In genomic region chr17:77116371-77116860, GRCh38 we compare ENCODE assay signal across 2 cellular contexts.
TF ChIP-seq lines count a peak whose summit lies in the region.

No MANE protein-coding gene starts in this region.

TF ChIP-seq in WTC11, 78 proteins besides CTCF, POLR2A, EP300 and RAD21:
- no peak for TF ChIP-seq NR2C2 (CRISPR knock-in tag; IDR thresholded peaks at IDR 0.05)
- TF ChIP-seq GABPB1 (CRISPR knock-in tag; IDR thresholded peaks at IDR 0.05): no peak
- peak; percentile 64 for TF ChIP-seq PRDM15 (CRISPR knock-in tag; IDR thresholded peaks at IDR 0.05)

TF ChIP-seq in endothelial cell of umbilical vein, 7 proteins besides CTCF, POLR2A, EP300 and RAD21:
- no peak for TF ChIP-seq POLR2AphosphoS5 (IDR thresholded peaks at IDR 0.05; ENCODE audit: insufficient read depth, low read depth, low read length)
- no peak for TF ChIP-seq JUN (IDR thresholded peaks at IDR 0.05; ENCODE audit: borderline replicate concordance, insufficient read depth, insufficient read length, low read depth)
- no peak for TF ChIP-seq GATA2 (IDR thresholded peaks at IDR 0.05; ENCODE audit: insufficient read depth, insufficient read length, low read depth, low read length)
- no peak for TF ChIP-seq MAX (IDR thresholded peaks at IDR 0.05; ENCODE audit: insufficient read depth, insufficient read length)
- no peak for TF ChIP-seq MYC (IDR thresholded peaks at IDR 0.05; ENCODE audit: low read depth, low read length)
- TF ChIP-seq FOS (IDR thresholded peaks at IDR 0.05; ENCODE audit: borderline replicate concordance, insufficient read depth, low read length): no peak
- TF ChIP-seq EZH2 (IDR thresholded peaks at IDR 0.05; ENCODE audit: borderline replicate concordance, low read depth, low read length, severe bottlenecking): no peak
